In genomic region chrX:81414630-81415029, GRCh38 we compare ENCODE assay signal across 21 cellular contexts.
A peak's percentile ranks its signal among the peaks of the same experiment; 100 is the strongest.
DNase-seq lines count a peak whose midpoint lies in the region; ATAC-seq and TF ChIP-seq lines count a peak whose summit lies in the region.
"Had no signal": no experiment of that assay in that cellular context is flagged by ENCODE, and none has a peak within 500 bp of the region (broad histone marks: within the 10 kb centered on the region; RNA-seq: fewer than 3 reads in every experiment).

No MANE protein-coding gene starts in this region.

- in situ Hi-C loops in IMR-90 (cut with MboI; ENCODE audit: low sequenced_read_pairs): no loop called here

- peak; percentile 34 for TF ChIP-seq CTCF in AG04450 (IDR thresholded peaks at IDR 0.05; ENCODE audit: low read depth, low read length)
- peak; percentile 31; the same call in 1 of the 2 replicates for TF ChIP-seq CTCF in IMR-90 (conservative IDR thresholded peaks at IDR 0.05; ENCODE audit: low read depth, low read length)

- H4K8ac ChIP-seq in IMR-90 (ENCODE audit: low read depth in 2 of 2, low read length in 2 of 2): no peak overlapping the region

- H2BK15ac ChIP-seq in IMR-90 (ENCODE audit: low read depth, low read length): no peak overlapping the region

- H3K79me1 ChIP-seq in IMR-90 (ENCODE audit: low read depth in 1 of 2, low read length in 2 of 2): no peaks in the 10 kb centered on the region

- no CpG with 5 or more reads among the region's 3 CpGs for WGBS in IMR-90 (ENCODE audit: extremely low coverage in 2 of 2, insufficient read length in 1 of 2), 2 experiments

- ATAC-seq in IMR-90 (ENCODE audit: low read depth): no peak
- ATAC-seq in GM21529 (IDR thresholded peaks at IDR 0.05; ENCODE audit: unreplicated experiment): no peak
- ATAC-seq in HG03097 (IDR thresholded peaks at IDR 0.05; ENCODE audit: low FRiP score, unreplicated experiment): no peak
- no peak for ATAC-seq in GM18502 (IDR thresholded peaks at IDR 0.05; ENCODE audit: poor library complexity, unreplicated experiment)
- ATAC-seq: activated T-helper 17 cell treated with anti-CD3 and anti-CD28 coated beads, Interleukin-2, amount 50 U/mL, for 72 hours; HCT116; lower lobe of right lung; Right ventricle myocardium inferior had no signal

- peak; percentile 32; the same call in 1 of the 2 replicates for TF ChIP-seq RAD21 in IMR-90 (IDR thresholded peaks at IDR 0.05; ENCODE audit: low read length)

- H3K56ac ChIP-seq in IMR-90 (ENCODE audit: extremely low read depth, insufficient read depth, low read length): no peak overlapping the region

- no peaks in the 10 kb centered on the region for H3K9me3 ChIP-seq in AG04450 (ENCODE audit: control insufficient read depth, insufficient read depth, low read length)
- no peaks in the 10 kb centered on the region for H3K9me3 ChIP-seq in IMR-90 (ENCODE audit: control insufficient read depth, insufficient read depth, low read length)
- H3K9me3 ChIP-seq: BE2C, lower lobe of right lung had no signal

- no peak overlapping the region for H3K4ac ChIP-seq in IMR-90 (ENCODE audit: low read depth, low read length)

- no peaks in the 10 kb centered on the region for H3K4me1 ChIP-seq in IMR-90 (ENCODE audit: control insufficient read depth, insufficient read depth, low read length)
- H3K4me1 ChIP-seq: BE2C, lower lobe of right lung had no signal

- no peaks in the 10 kb centered on the region for H3K9me1 ChIP-seq in IMR-90 (ENCODE audit: insufficient read depth, low read length)

- H3K36me3 ChIP-seq in IMR-90 (ENCODE audit: control insufficient read depth, insufficient read depth, low read length): no peaks in the 10 kb centered on the region
- H3K36me3 ChIP-seq: BE2C, lower lobe of right lung had no signal

- H3K27me3 ChIP-seq in AG04450 (ENCODE audit: control insufficient read depth, insufficient read depth, low read length) (no peaks in the 10 kb centered on the region), IMR-90 (ENCODE audit: control insufficient read depth, insufficient read depth, low read length) (no peaks in the 10 kb centered on the region)
- H3K27me3 ChIP-seq: BE2C had no signal

- DNase-seq in AG04450 (ENCODE audit: low read depth, low spot score) (no peak), IMR-90 (no peak), amniotic epithelial cell (ENCODE audit: low read depth) (peak; percentile 5), medulla oblongata (ENCODE audit: extremely low spot score) (peak; percentile 2)
- no peak for DNase-seq in activated CD8-positive, alpha-beta memory T cell treated with anti-CD3 and anti-CD28 coated beads for 24 hours
- DNase-seq: activated CD4-positive, alpha-beta memory T cell treated with anti-CD3 and anti-CD28 coated beads, Interleukin-2, amount 10 ng/mL, durations not matched to agents 7 days and 5 days; anterior cingulate cortex; BE2C; DMS79 treated with DMSO at 0.1 percent for 48 hours; foreskin fibroblast; lower lobe of right lung; NCI-H1694; NCI-H69; stimulated activated naive CD4-positive, alpha-beta T cell treated with Interleukin-2 at 50 U/mL for 16 hours had no signal

- H3K4me2 ChIP-seq in IMR-90 (ENCODE audit: low read depth, low read length): no peak overlapping the region
- H3K4me2 ChIP-seq: KMS-11 had no signal

- H4K5ac ChIP-seq in IMR-90 (ENCODE audit: low read depth, low read length): no peak overlapping the region

- H3K18ac ChIP-seq in IMR-90 (ENCODE audit: low read depth, low read length): no peak overlapping the region

- H3K9ac ChIP-seq in IMR-90 (ENCODE audit: low read depth, low read length): no peak overlapping the region
- H3K9ac ChIP-seq: KMS-11 had no signal

- no peak overlapping the region for H3K14ac ChIP-seq in IMR-90 (replicated peaks; ENCODE audit: low read depth, low read length)

- no peak overlapping the region for H2BK5ac ChIP-seq in IMR-90 (ENCODE audit: low read depth, low read length, poor library complexity, severe bottlenecking)

- CTCF ChIA-PET in AG04450 (lab: Charles Lee) (interaction anchor here (1.0 to 2.1 kb wide), 3 partner anchors 37 to 294 kb away, joined by 4 to 12 read pairs (median 11); no protein-coding TSS in a partner anchor), IMR-90 (lab: Yijun Ruan, JAX) (interaction anchor here (1.0 kb wide), 1 partner anchor 241 kb away, joined by 4 read pairs; no protein-coding TSS in a partner anchor)

- intact Hi-C loops in IMR-90 (cut with micrococcal nuclease): loop anchor here (1.0 to 2.0 kb wide), 2 partner anchors 239 to 538 kb away; no protein-coding TSS in a partner anchor

- no peak overlapping the region for H3K23ac ChIP-seq in IMR-90 (ENCODE audit: low read depth, low read length)

- no peak overlapping the region for H4K91ac ChIP-seq in IMR-90 (ENCODE audit: insufficient read depth, low read depth, low read length)

- H3K4me3 ChIP-seq in AG04450 (ENCODE audit: low read depth, low read length) (no peak overlapping the region), IMR-90 (ENCODE audit: insufficient read depth, low read depth, low read length) (no peak overlapping the region)
- H3K4me3 ChIP-seq: lower lobe of right lung had no signal

- H2BK20ac ChIP-seq in IMR-90 (ENCODE audit: low read depth, low read length): no peak overlapping the region

- no peak overlapping the region for H2AK9ac ChIP-seq in IMR-90 (replicated peaks; ENCODE audit: low read depth, low read length, poor library complexity)

- H2BK120ac ChIP-seq in IMR-90 (ENCODE audit: low read depth, low read length): no peak overlapping the region

- dilution Hi-C loops in IMR-90 (cut with HindIII; ENCODE audit: low sequenced_read_pairs, unreplicated experiment): no loop called here

- no peak overlapping the region for H2AFZ ChIP-seq in IMR-90 (replicated peaks; ENCODE audit: low read length, poor library complexity)

- BruUV-seq in IMR-90 (replicated peaks; lab: Mats Ljungman, UMichigan): no TSS peak

- H3K27ac ChIP-seq in AG04450 (ENCODE audit: low read depth, low read length) (no peak overlapping the region), IMR-90 (ENCODE audit: insufficient read depth, low read length) (no peak overlapping the region)
- H3K27ac ChIP-seq: KMS-11, lower lobe of right lung had no signal

- no peak overlapping the region for H2AK5ac ChIP-seq in IMR-90 (ENCODE audit: low read depth, low read length)

- no peaks in the 10 kb centered on the region for H4K20me1 ChIP-seq in IMR-90 (ENCODE audit: insufficient read depth, low read length)

- POLR2A ChIA-PET in AG04450 (lab: Yijun Ruan, JAX) (no interaction called here), IMR-90 (lab: Charles Lee; ENCODE audit: unreplicated experiment) (no interaction called here)

- TF ChIP-seq POLR2A in IMR-90 (IDR thresholded peaks at IDR 0.05; ENCODE audit: low read depth, low read length): no peak

TF ChIP-seq in IMR-90, 13 proteins besides CTCF, POLR2A, EP300 and RAD21:
- TF ChIP-seq USF2 (IDR thresholded peaks at IDR 0.05; ENCODE audit: low read depth, low read length): no peak
- no peak for TF ChIP-seq ELK1 (IDR thresholded peaks at IDR 0.05; ENCODE audit: borderline replicate concordance, low read depth, low read length)
- TF ChIP-seq CEBPB (IDR thresholded peaks at IDR 0.05; ENCODE audit: low read depth, low read length): no peak
- no peak for TF ChIP-seq NFE2L2 (IDR thresholded peaks at IDR 0.05; ENCODE audit: low read depth, low read length)
- no peak for TF ChIP-seq MAFK (IDR thresholded peaks at IDR 0.05; ENCODE audit: low read depth, low read length)
- TF ChIP-seq MXI1 (IDR thresholded peaks at IDR 0.05; ENCODE audit: borderline replicate concordance, low read depth, low read length): no peak
- TF ChIP-seq FOS (IDR thresholded peaks at IDR 0.05; ENCODE audit: low read depth, low read length): no peak
- no peak for TF ChIP-seq RFX5 (IDR thresholded peaks at IDR 0.05; ENCODE audit: low read depth, low read length)
- TF ChIP-seq SMC3 (IDR thresholded peaks at IDR 0.05; ENCODE audit: low read depth, low read length): no peak
- TF ChIP-seq CHD1 (IDR thresholded peaks at IDR 0.05; ENCODE audit: low read depth, low read length): no peak
- TF ChIP-seq RCOR1 (IDR thresholded peaks at IDR 0.05; ENCODE audit: insufficient replicate concordance, low read length): no peak

Comparison
In these comparisons a context has a peak if more than half of its experiments do, and no peak if none do; other contexts are left out.
1. DNase-seq: peak in amniotic epithelial cell (single experiment) and medulla oblongata (single experiment); none in AG04450 (single experiment), IMR-90 (single experiment) and activated CD8-positive, alpha-beta memory T cell treated with anti-CD3 and anti-CD28 coated beads for 24 hours (single experiment).